Comparison of ENCODE assay signal across 1 cellular context in genomic region chr12:67428431-67428830, GRCh38.
TF ChIP-seq lines count a peak whose summit lies in the region.

No MANE protein-coding gene starts in this region.

TF ChIP-seq in WTC11, 78 proteins besides CTCF, POLR2A, EP300 and RAD21 (continued from another document):
- no peak for TF ChIP-seq PRDM15 (CRISPR knock-in tag; IDR thresholded peaks at IDR 0.05)
- no peak for TF ChIP-seq FOXP1 (CRISPR knock-in tag; IDR thresholded peaks at IDR 0.05; ENCODE audit: borderline replicate concordance)
- TF ChIP-seq, protein P1, sequence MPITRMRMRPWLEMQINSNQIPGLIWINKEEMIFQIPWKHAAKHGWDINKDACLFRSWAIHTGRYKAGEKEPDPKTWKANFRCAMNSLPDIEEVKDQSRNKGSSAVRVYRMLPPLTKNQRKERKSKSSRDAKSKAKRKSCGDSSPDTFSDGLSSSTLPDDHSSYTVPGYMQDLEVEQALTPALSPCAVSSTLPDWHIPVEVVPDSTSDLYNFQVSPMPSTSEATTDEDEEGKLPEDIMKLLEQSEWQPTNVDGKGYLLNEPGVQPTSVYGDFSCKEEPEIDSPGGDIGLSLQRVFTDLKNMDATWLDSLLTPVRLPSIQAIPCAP (CRISPR knock-in tag; IDR thresholded peaks at IDR 0.05) = no peak
- no peak for TF ChIP-seq USF1 (CRISPR knock-in tag; IDR thresholded peaks at IDR 0.05)
- TF ChIP-seq ZNF423 (CRISPR knock-in tag; IDR thresholded peaks at IDR 0.05) = no peak
- no peak for TF ChIP-seq ZBTB21 (CRISPR knock-in tag; IDR thresholded peaks at IDR 0.05; ENCODE audit: borderline replicate concordance)
- TF ChIP-seq, protein P2, sequence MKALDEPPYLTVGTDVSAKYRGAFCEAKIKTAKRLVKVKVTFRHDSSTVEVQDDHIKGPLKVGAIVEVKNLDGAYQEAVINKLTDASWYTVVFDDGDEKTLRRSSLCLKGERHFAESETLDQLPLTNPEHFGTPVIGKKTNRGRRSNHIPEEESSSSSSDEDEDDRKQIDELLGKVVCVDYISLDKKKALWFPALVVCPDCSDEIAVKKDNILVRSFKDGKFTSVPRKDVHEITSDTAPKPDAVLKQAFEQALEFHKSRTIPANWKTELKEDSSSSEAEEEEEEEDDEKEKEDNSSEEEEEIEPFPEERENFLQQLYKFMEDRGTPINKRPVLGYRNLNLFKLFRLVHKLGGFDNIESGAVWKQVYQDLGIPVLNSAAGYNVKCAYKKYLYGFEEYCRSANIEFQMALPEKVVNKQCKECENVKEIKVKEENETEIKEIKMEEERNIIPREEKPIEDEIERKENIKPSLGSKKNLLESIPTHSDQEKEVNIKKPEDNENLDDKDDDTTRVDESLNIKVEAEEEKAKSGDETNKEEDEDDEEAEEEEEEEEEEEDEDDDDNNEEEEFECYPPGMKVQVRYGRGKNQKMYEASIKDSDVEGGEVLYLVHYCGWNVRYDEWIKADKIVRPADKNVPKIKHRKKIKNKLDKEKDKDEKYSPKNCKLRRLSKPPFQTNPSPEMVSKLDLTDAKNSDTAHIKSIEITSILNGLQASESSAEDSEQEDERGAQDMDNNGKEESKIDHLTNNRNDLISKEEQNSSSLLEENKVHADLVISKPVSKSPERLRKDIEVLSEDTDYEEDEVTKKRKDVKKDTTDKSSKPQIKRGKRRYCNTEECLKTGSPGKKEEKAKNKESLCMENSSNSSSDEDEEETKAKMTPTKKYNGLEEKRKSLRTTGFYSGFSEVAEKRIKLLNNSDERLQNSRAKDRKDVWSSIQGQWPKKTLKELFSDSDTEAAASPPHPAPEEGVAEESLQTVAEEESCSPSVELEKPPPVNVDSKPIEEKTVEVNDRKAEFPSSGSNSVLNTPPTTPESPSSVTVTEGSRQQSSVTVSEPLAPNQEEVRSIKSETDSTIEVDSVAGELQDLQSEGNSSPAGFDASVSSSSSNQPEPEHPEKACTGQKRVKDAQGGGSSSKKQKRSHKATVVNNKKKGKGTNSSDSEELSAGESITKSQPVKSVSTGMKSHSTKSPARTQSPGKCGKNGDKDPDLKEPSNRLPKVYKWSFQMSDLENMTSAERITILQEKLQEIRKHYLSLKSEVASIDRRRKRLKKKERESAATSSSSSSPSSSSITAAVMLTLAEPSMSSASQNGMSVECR (CRISPR knock-in tag; IDR thresholded peaks at IDR 0.05; ENCODE audit: borderline replicate concordance) = no peak
- TF ChIP-seq, protein P3, sequence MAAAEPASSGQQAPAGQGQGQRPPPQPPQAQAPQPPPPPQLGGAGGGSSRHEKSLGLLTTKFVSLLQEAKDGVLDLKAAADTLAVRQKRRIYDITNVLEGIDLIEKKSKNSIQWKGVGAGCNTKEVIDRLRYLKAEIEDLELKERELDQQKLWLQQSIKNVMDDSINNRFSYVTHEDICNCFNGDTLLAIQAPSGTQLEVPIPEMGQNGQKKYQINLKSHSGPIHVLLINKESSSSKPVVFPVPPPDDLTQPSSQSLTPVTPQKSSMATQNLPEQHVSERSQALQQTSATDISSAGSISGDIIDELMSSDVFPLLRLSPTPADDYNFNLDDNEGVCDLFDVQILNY (CRISPR knock-in tag; IDR thresholded peaks at IDR 0.05) = no peak
- TF ChIP-seq, protein P4, sequence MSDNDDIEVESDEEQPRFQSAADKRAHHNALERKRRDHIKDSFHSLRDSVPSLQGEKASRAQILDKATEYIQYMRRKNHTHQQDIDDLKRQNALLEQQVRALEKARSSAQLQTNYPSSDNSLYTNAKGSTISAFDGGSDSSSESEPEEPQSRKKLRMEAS (CRISPR knock-in tag; IDR thresholded peaks at IDR 0.05) = no peak
- no peak for TF ChIP-seq ESRRA (CRISPR knock-in tag; IDR thresholded peaks at IDR 0.05; ENCODE audit: borderline replicate concordance)
- TF ChIP-seq, protein P5, sequence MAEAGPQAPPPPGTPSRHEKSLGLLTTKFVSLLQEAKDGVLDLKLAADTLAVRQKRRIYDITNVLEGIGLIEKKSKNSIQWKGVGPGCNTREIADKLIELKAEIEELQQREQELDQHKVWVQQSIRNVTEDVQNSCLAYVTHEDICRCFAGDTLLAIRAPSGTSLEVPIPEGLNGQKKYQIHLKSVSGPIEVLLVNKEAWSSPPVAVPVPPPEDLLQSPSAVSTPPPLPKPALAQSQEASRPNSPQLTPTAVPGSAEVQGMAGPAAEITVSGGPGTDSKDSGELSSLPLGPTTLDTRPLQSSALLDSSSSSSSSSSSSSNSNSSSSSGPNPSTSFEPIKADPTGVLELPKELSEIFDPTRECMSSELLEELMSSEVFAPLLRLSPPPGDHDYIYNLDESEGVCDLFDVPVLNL (CRISPR knock-in tag; IDR thresholded peaks at IDR 0.05; ENCODE audit: borderline replicate concordance, low read depth) = no peak
- TF ChIP-seq KAT7 (CRISPR knock-in tag; IDR thresholded peaks at IDR 0.05; ENCODE audit: borderline replicate concordance) = no peak
- TF ChIP-seq TEAD1 (CRISPR knock-in tag; IDR thresholded peaks at IDR 0.05) = no peak
- no peak for TF ChIP-seq RELA (CRISPR knock-in tag; IDR thresholded peaks at IDR 0.05; ENCODE audit: borderline replicate concordance)
